Comparison of ENCODE assay signal across 12 cellular contexts in genomic region chr1:54945393-54945936, GRCh38. TPM values are rescaled to one million over a fixed set of nuclear protein-coding genes. Genes with fewer than 3 reads are reported as not detected.
DNase-seq lines count a peak whose midpoint lies in the region; ATAC-seq, FAIRE-seq and TF ChIP-seq lines count a peak whose summit lies in the region.
"Had no signal": no experiment of that assay in that cellular context is flagged by ENCODE, and none has a peak within 500 bp of the region (broad histone marks: within the 10 kb centered on the region; RNA-seq: fewer than 3 reads in every experiment).

No MANE protein-coding gene starts in this region.

- H3K79me2 ChIP-seq in HepG2 (ENCODE audit: insufficient read depth, low read length), result no peaks in the 10 kb centered on the region

- no peak for DNase-seq in Right ventricle myocardium superior
- no peak for DNase-seq in right atrium auricular region (ENCODE audit: low spot score)
- DNase-seq in T-helper 17 cell, result no peak
- DNase-seq in HepG2 (ENCODE audit: low spot score), result no peak
- peak; percentile 91 for DNase-seq in transverse colon
- DNase-seq in H7, result no peak
- DNase-seq in NCI-H748 (lab: John Stamatoyannopoulos, UW; ENCODE audit: unreplicated experiment), result no peak
- DNase-seq in OCI-M2 (lab: John Stamatoyannopoulos, UW; ENCODE audit: unreplicated experiment), result no peak

- no peak overlapping the region for H3K27ac ChIP-seq in right atrium auricular region
- H3K27ac ChIP-seq in HepG2 (ENCODE audit: extremely low read length, insufficient read depth, low read length), result no peak overlapping the region
- H3K27ac ChIP-seq in transverse colon, result peak overlapping the region; percentile 49 to 73 (median 64)

- H3K27me3 Mint-ChIP-seq in T-helper 17 cell, result peaks cover 11% of the 10 kb centered on the region

- ATAC-seq in Right ventricle myocardium superior (ENCODE audit: poor library complexity), result peak; percentile 33
- ATAC-seq in T-helper 17 cell, result no peak
- peak; percentile 23; the same call in 1 of the 3 replicates for ATAC-seq in HepG2

- no peaks in the 10 kb centered on the region for H3K27me3 ChIP-seq in right atrium auricular region
- H3K27me3 ChIP-seq in HepG2 (ENCODE audit: control insufficient read depth in 1 of 2, insufficient read depth in 2 of 2, low read length in 2 of 2), result no peaks in the 10 kb centered on the region; a peak in 1 of 5 replicates
- no peaks in the 10 kb centered on the region for H3K27me3 ChIP-seq in transverse colon
- no peaks in the 10 kb centered on the region; the same call in 1 of the 2 replicates for H3K27me3 ChIP-seq in H7 (ENCODE audit: control insufficient read depth, insufficient read depth, low read length)

- no peak overlapping the region for H3K4me3 Mint-ChIP-seq in T-helper 17 cell
- H3K4me3 Mint-ChIP-seq: stimulated activated naive B cell treated with anti-CD40 and anti-IgM and Interleukin-4, amounts not matched to agents 10 μg/mL and 1 μg/mL and 100 μg/mL, for 72 hours had no signal

- H3K4me1 ChIP-seq in right atrium auricular region, result peaks cover 0 to 6% of the 10 kb centered on the region in 2 donors
- H3K4me1 ChIP-seq in HepG2 (ENCODE audit: insufficient read depth, low read length), result peaks cover 21% of the 10 kb centered on the region
- peaks cover 2 to 20% (median 10%) of the 10 kb centered on the region in 4 donors for H3K4me1 ChIP-seq in transverse colon

- WGBS in HepG2 (ENCODE audit: low lambda C conversion rate), result 34% methylated on average over 6 of the region's 6 CpGs
- WGBS in transverse colon (ENCODE audit: low coverage in 1 of 2), 2 donors, result 31 to 60% methylated on average over 4 to 6 of the region's 6 CpGs

- H3K36me3 ChIP-seq in right atrium auricular region, result no peaks in the 10 kb centered on the region
- no peaks in the 10 kb centered on the region for H3K36me3 ChIP-seq in HepG2 (replicated peaks in 1 of 2; ENCODE audit: control insufficient read depth in 1 of 2, insufficient read depth in 2 of 2, low read length in 2 of 2)
- no peaks in the 10 kb centered on the region for H3K36me3 ChIP-seq in transverse colon
- no peaks in the 10 kb centered on the region for H3K36me3 ChIP-seq in H7 (replicated peaks; ENCODE audit: control insufficient read depth, insufficient read depth, low read length)

- CTCF ChIA-PET in HepG2 (lab: Yijun Ruan, JAX; ENCODE audit: low intra/inter-chr PET ratio, low total read pairs), result interaction anchor here (1.6 to 3.9 kb wide), 3 partner anchors 50 to 77 kb away, joined by 4 to 19 read pairs (median 7); no protein-coding TSS in a partner anchor

- TF ChIP-seq POLR2A in HepG2 (IDR thresholded peaks at IDR 0.05; ENCODE audit: insufficient read depth in 1 of 2, low read depth in 2 of 2, low read length in 2 of 2) (no peak), transverse colon (IDR thresholded peaks at IDR 0.05) (peak; percentile 80)

- no peaks in the 10 kb centered on the region for H4K20me1 ChIP-seq in HepG2 (ENCODE audit: insufficient read depth, low read length)

- H3K4me2 ChIP-seq in HepG2 (ENCODE audit: low read depth, low read length), result peak overlapping the region; percentile 67

- no TSS peak for BruUV-seq in HepG2 (replicated peaks; lab: Mats Ljungman, UMichigan)

- H3K4me3 ChIP-seq in right atrium auricular region, result no peak overlapping the region
- 0 out of 6 replicates have a peak overlapping the region, but pooled peaks of 1 of the 3 experiments have one; percentile 56 for H3K4me3 ChIP-seq in HepG2 (replicated peaks in 1 of 3; ENCODE audit: insufficient read depth in 1 of 3, low read depth in 2 of 3, low read length in 3 of 3)
- H3K4me3 ChIP-seq in transverse colon, result peak overlapping the region in 1 of 4 donors; percentile 9
- no peak overlapping the region for H3K4me3 ChIP-seq in H7 (ENCODE audit: insufficient read depth, low read depth, low read length)

- peak overlapping the region; percentile 59 for H3K27ac Mint-ChIP-seq in T-helper 17 cell
- H3K27ac Mint-ChIP-seq: IgD-negative memory B cell; stimulated activated naive B cell treated with anti-CD40 and anti-IgM and Interleukin-4, amounts not matched to agents 10 μg/mL and 1 μg/mL and 100 μg/mL, for 72 hours had no signal

- TF ChIP-seq CTCF in right atrium auricular region (IDR thresholded peaks at IDR 0.05) (peak in 1 of 2 donors; percentile 4), HepG2 (CRISPR knock-in tag; IDR thresholded peaks at IDR 0.05) (no peak), transverse colon (IDR thresholded peaks at IDR 0.05) (peak in 1 of 5 experiments; percentile 46)

- no peak for TF ChIP-seq RAD21 in HepG2 (CRISPR knock-in tag; IDR thresholded peaks at IDR 0.05)

- TF ChIP-seq EP300 in HepG2 (IDR thresholded peaks at IDR 0.05; ENCODE audit: low read depth in 2 of 2, low read length in 2 of 2), result no peak
- TF ChIP-seq EP300 in HepG2 (CRISPR knock-in tag; IDR thresholded peaks at IDR 0.05; ENCODE audit: borderline replicate concordance), result no peak
- no peak for TF ChIP-seq EP300 in transverse colon (IDR thresholded peaks at IDR 0.05; ENCODE audit: low read depth)

- H2AFZ ChIP-seq in HepG2 (ENCODE audit: low read length), result no peak overlapping the region

- H3K9me3 ChIP-seq in right atrium auricular region, result no peaks in the 10 kb centered on the region
- no peaks in the 10 kb centered on the region for H3K9me3 ChIP-seq in T-helper 17 cell (ENCODE audit: control insufficient read depth, low read length, poor library complexity, severe bottlenecking)
- H3K9me3 ChIP-seq in HepG2 (ENCODE audit: low read length), result no peaks in the 10 kb centered on the region
- no peaks in the 10 kb centered on the region for H3K9me3 ChIP-seq in transverse colon

- H3K9ac ChIP-seq in HepG2 (ENCODE audit: insufficient read depth, low read depth, low read length), result no peak overlapping the region

- POLR2A ChIA-PET in HepG2 (lab: Yijun Ruan, JAX), result interaction anchor here (0.7 to 2.5 kb wide), 7 partner anchors 58 to 80 kb away, joined by 3 to 36 read pairs (median 4); partner anchors contain the start of gene DHCR24

- no peaks in the 10 kb centered on the region for H3K36me3 Mint-ChIP-seq in T-helper 17 cell (ENCODE audit: low read depth)
- H3K36me3 Mint-ChIP-seq: stimulated activated naive B cell treated with anti-CD40 and anti-IgM and Interleukin-4, amounts not matched to agents 10 μg/mL and 1 μg/mL and 100 μg/mL, for 72 hours had no signal

- no peak for FAIRE-seq in HepG2 (lab: Jason Lieb, UNC)
- FAIRE-seq: colon had no signal

- intact Hi-C loops in Right ventricle myocardium superior (cut with DNase I) (no loop called here), HepG2 (cut with micrococcal nuclease; ENCODE audit: unreplicated experiment) (loop anchor here (1.0 kb wide), 2 partner anchors 56 to 77 kb away; no protein-coding TSS in a partner anchor), transverse colon (cut with DNase I; ENCODE audit: low total_unique reads) (no loop called here)

- in situ Hi-C loops in HepG2 (cut with HindIII; ENCODE audit: extremely low pct_ligation_motif_present, low pct_unique_long_range_greater_than_20kb), result no loop called here
- in situ Hi-C loops in transverse colon (cut with MboI; ENCODE audit: low pct_ligation_motif_present in 1 of 4, low pct_unique_long_range_greater_than_20kb in 1 of 4, low sequenced_read_pairs in 3 of 4), result loop anchor here in 2 of 4 donors (5.0 kb wide), 1 partner anchor 52 kb away; the partner anchor contains the start of gene BSND (in 2 of the 2)

- H3K4me1 Mint-ChIP-seq in T-helper 17 cell, result peaks cover 20% of the 10 kb centered on the region

RNA-seq across cellular contexts. Expression of gene TMEM61, which starts 35.0 kb away (rescaled TPM):
- total RNA-seq in Right ventricle myocardium superior (0.27 TPM), right atrium auricular region (not detected), T-helper 17 cell (not detected), HepG2 (2016; rRNA removed; fragmentation: Illumina TruSeq; extraction: Trizol) (not detected in 2 replicates), transverse colon (10 to 100 TPM in 1 of 4 donors, 1 to 10 TPM in 3; 7.1 to 24.8 (median 8.5) TPM)
- not detected in 2 replicates for total RNA-seq in HepG2 (2016; cell fraction: cytosol; rRNA removed; fragmentation: Illumina TruSeq; extraction: Trizol; ENCODE audit: low read depth)
- total RNA-seq in HepG2 (2016; cell fraction: insoluble cytoplasmic fraction; rRNA removed; fragmentation: Illumina TruSeq; extraction: Trizol), result not detected in 2 replicates
- total RNA-seq in HepG2 (2016; cell fraction: membrane; rRNA removed; fragmentation: Illumina TruSeq; extraction: Trizol), result not detected in 2 replicates
- not detected in 2 replicates for total RNA-seq in HepG2 (2016; cell fraction: nucleus; rRNA removed; fragmentation: Illumina TruSeq; extraction: Trizol)
- not detected in 2 replicates for polyA plus RNA-seq in HepG2 (2011; rRNA removed)
- 0.04 TPM in 1 of 2 replicates, not detected in the other for polyA plus RNA-seq in HepG2 (2011; cell fraction: cytosol; rRNA removed)
- polyA plus RNA-seq in HepG2 (2011; cell fraction: nucleus; rRNA removed), result not detected in 2 replicates
- not detected in 2 replicates for polyA plus RNA-seq in HepG2 (2012)
- polyA plus RNA-seq in HepG2 (2016; cell fraction: cytosol; fragmentation: Illumina TruSeq; extraction: Trizol; ENCODE audit: low read depth), result not detected in 2 replicates
- not detected in 2 replicates for polyA plus RNA-seq in HepG2 (2016; cell fraction: insoluble cytoplasmic fraction; fragmentation: Illumina TruSeq; extraction: Trizol; ENCODE audit: low read depth)
- polyA plus RNA-seq in HepG2 (2016; cell fraction: membrane; fragmentation: Illumina TruSeq; extraction: Trizol; ENCODE audit: low read depth), result not detected in 2 replicates
- not detected in 2 replicates for polyA plus RNA-seq in HepG2 (2016; cell fraction: nucleus; fragmentation: Illumina TruSeq; extraction: Trizol; ENCODE audit: insufficient read depth, low read depth)
- polyA minus RNA-seq in HepG2 (2011; rRNA and poly(A)+ RNA removed; ENCODE audit: low replicate concordance), result not detected in 2 replicates
- polyA minus RNA-seq in HepG2 (2011; cell fraction: cytosol; rRNA and poly(A)+ RNA removed), result not detected in 2 replicates
- not detected in 2 replicates for polyA minus RNA-seq in HepG2 (2011; cell fraction: nucleus; rRNA and poly(A)+ RNA removed)
- total RNA-seq in H7 (2014; rRNA removed; shearing (Covaris generic)), result 1.0 and 1.8 TPM in 2 replicates
- total RNA-seq: activated CD8-positive, alpha-beta memory T cell treated with anti-CD3 and anti-CD28 coated beads for 36 hours had no signal
- polyA plus RNA-seq: IgD-negative memory B cell had no signal

RNA-seq across cellular contexts. Expression of gene BSND, which starts 53.3 kb away (rescaled TPM):
- not detected for total RNA-seq in Right ventricle myocardium superior
- total RNA-seq in right atrium auricular region, result not detected
- total RNA-seq in T-helper 17 cell, result under 1 TPM in 1 of 2 donors, not detected in 1; 0.07 TPM
- total RNA-seq in HepG2 (2016; rRNA removed; fragmentation: Illumina TruSeq; extraction: Trizol), result not detected in 2 replicates
- not detected in 2 replicates for total RNA-seq in HepG2 (2016; cell fraction: cytosol; rRNA removed; fragmentation: Illumina TruSeq; extraction: Trizol; ENCODE audit: low read depth)
- total RNA-seq in HepG2 (2016; cell fraction: insoluble cytoplasmic fraction; rRNA removed; fragmentation: Illumina TruSeq; extraction: Trizol), result not detected in 2 replicates
- total RNA-seq in HepG2 (2016; cell fraction: membrane; rRNA removed; fragmentation: Illumina TruSeq; extraction: Trizol), result not detected in 2 replicates
- total RNA-seq in HepG2 (2016; cell fraction: nucleus; rRNA removed; fragmentation: Illumina TruSeq; extraction: Trizol), result not detected in 2 replicates
- 0.01 TPM in 1 of 2 replicates, not detected in the other for polyA plus RNA-seq in HepG2 (2011; rRNA removed)
- 0.03 TPM in 1 of 2 replicates, not detected in the other for polyA plus RNA-seq in HepG2 (2011; cell fraction: cytosol; rRNA removed)
- polyA plus RNA-seq in HepG2 (2011; cell fraction: nucleus; rRNA removed), result not detected in 2 replicates
- not detected in 2 replicates for polyA plus RNA-seq in HepG2 (2012)
- not detected in 2 replicates for polyA plus RNA-seq in HepG2 (2016; cell fraction: cytosol; fragmentation: Illumina TruSeq; extraction: Trizol; ENCODE audit: low read depth)
- polyA plus RNA-seq in HepG2 (2016; cell fraction: insoluble cytoplasmic fraction; fragmentation: Illumina TruSeq; extraction: Trizol; ENCODE audit: low read depth), result not detected in 2 replicates
- not detected in 2 replicates for polyA plus RNA-seq in HepG2 (2016; cell fraction: membrane; fragmentation: Illumina TruSeq; extraction: Trizol; ENCODE audit: low read depth)
- not detected in 2 replicates for polyA plus RNA-seq in HepG2 (2016; cell fraction: nucleus; fragmentation: Illumina TruSeq; extraction: Trizol; ENCODE audit: insufficient read depth, low read depth)
- polyA minus RNA-seq in HepG2 (2011; rRNA and poly(A)+ RNA removed; ENCODE audit: low replicate concordance), result not detected in 2 replicates
- polyA minus RNA-seq in HepG2 (2011; cell fraction: cytosol; rRNA and poly(A)+ RNA removed), result not detected in 2 replicates
- polyA minus RNA-seq in HepG2 (2011; cell fraction: nucleus; rRNA and poly(A)+ RNA removed), result not detected in 2 replicates
- not detected for total RNA-seq in transverse colon
- total RNA-seq in H7 (2014; rRNA removed; shearing (Covaris generic)), result 0.30 and 0.62 TPM in 2 replicates
- total RNA-seq: activated CD8-positive, alpha-beta memory T cell treated with anti-CD3 and anti-CD28 coated beads for 36 hours had no signal
- polyA plus RNA-seq: IgD-negative memory B cell had no signal

RNA-seq across cellular contexts. Expression of gene DHCR24, which starts 58.5 kb away (rescaled TPM):
- 9.4 TPM for total RNA-seq in Right ventricle myocardium superior
- 10 to 100 TPM; 13.4 to 20.4 TPM for total RNA-seq in right atrium auricular region
- 1 to 10 TPM; 1.6 to 2.8 TPM for total RNA-seq in T-helper 17 cell
- 250 and 448 TPM in 2 replicates for total RNA-seq in HepG2 (2016; rRNA removed; fragmentation: Illumina TruSeq; extraction: Trizol)
- total RNA-seq in HepG2 (2016; cell fraction: cytosol; rRNA removed; fragmentation: Illumina TruSeq; extraction: Trizol; ENCODE audit: low read depth), result 49.9 and 51.0 TPM in 2 replicates
- total RNA-seq in HepG2 (2016; cell fraction: insoluble cytoplasmic fraction; rRNA removed; fragmentation: Illumina TruSeq; extraction: Trizol), result 228 and 439 TPM in 2 replicates
- 153 and 157 TPM in 2 replicates for total RNA-seq in HepG2 (2016; cell fraction: membrane; rRNA removed; fragmentation: Illumina TruSeq; extraction: Trizol)
- 410 and 468 TPM in 2 replicates for total RNA-seq in HepG2 (2016; cell fraction: nucleus; rRNA removed; fragmentation: Illumina TruSeq; extraction: Trizol)
- 374 and 484 TPM in 2 replicates for polyA plus RNA-seq in HepG2 (2011; rRNA removed)
- polyA plus RNA-seq in HepG2 (2011; cell fraction: cytosol; rRNA removed), result 348 and 453 TPM in 2 replicates
- polyA plus RNA-seq in HepG2 (2011; cell fraction: nucleus; rRNA removed), result 376 and 486 TPM in 2 replicates
- 453 and 672 TPM in 2 replicates for polyA plus RNA-seq in HepG2 (2012)
- polyA plus RNA-seq in HepG2 (2016; cell fraction: cytosol; fragmentation: Illumina TruSeq; extraction: Trizol; ENCODE audit: low read depth), result 36.9 and 39.3 TPM in 2 replicates
- polyA plus RNA-seq in HepG2 (2016; cell fraction: insoluble cytoplasmic fraction; fragmentation: Illumina TruSeq; extraction: Trizol; ENCODE audit: low read depth), result 202 and 215 TPM in 2 replicates
- 86.7 and 89.8 TPM in 2 replicates for polyA plus RNA-seq in HepG2 (2016; cell fraction: membrane; fragmentation: Illumina TruSeq; extraction: Trizol; ENCODE audit: low read depth)
- polyA plus RNA-seq in HepG2 (2016; cell fraction: nucleus; fragmentation: Illumina TruSeq; extraction: Trizol; ENCODE audit: insufficient read depth, low read depth), result 516 and 527 TPM in 2 replicates
- polyA minus RNA-seq in HepG2 (2011; rRNA and poly(A)+ RNA removed; ENCODE audit: low replicate concordance), result 777 and 2,246 TPM in 2 replicates
- polyA minus RNA-seq in HepG2 (2011; cell fraction: cytosol; rRNA and poly(A)+ RNA removed), result 316 and 502 TPM in 2 replicates
- 197 and 218 TPM in 2 replicates for polyA minus RNA-seq in HepG2 (2011; cell fraction: nucleus; rRNA and poly(A)+ RNA removed)
- total RNA-seq in transverse colon, result 100 to 1,000 TPM in 3 of 4 donors, 10 to 100 TPM in 1; 71.5 to 222 (median 137) TPM
- total RNA-seq in H7 (2014; rRNA removed; shearing (Covaris generic)), result 278 and 349 TPM in 2 replicates

Comparison
In these comparisons a context has a peak if more than half of its experiments do, and no peak if none do; other contexts are left out.
1. H3K27ac ChIP-seq: peak in transverse colon (4 of 4); none in right atrium auricular region (0 of 2) and HepG2 (single experiment).